Comparison of ENCODE assay signal across 10 cellular contexts in genomic region chr19:16112778-16113177, GRCh38.
DNase-seq lines count a peak whose midpoint lies in the region; ATAC-seq, FAIRE-seq and TF ChIP-seq lines count a peak whose summit lies in the region.
"Had no signal": no experiment of that assay in that cellular context is flagged by ENCODE, and none has a peak within 500 bp of the region (broad histone marks: within the 10 kb centered on the region; RNA-seq: fewer than 3 reads in every experiment).

No MANE protein-coding gene starts in this region.

- no peaks in the 10 kb centered on the region for H3K27me3 ChIP-seq in SU-DHL-6 (ENCODE audit: low read length)

- ATAC-seq in stimulated activated effector memory CD8-positive, alpha-beta T cell treated with anti-CD3 and anti-CD28 coated beads, Interleukin-12 subunit alpha, Interleukin-12 subunit beta, amount 100 ng/mL, for 72 hours = no peak
- no peak for ATAC-seq in GM19397 (IDR thresholded peaks at IDR 0.05; ENCODE audit: unreplicated experiment)

- H3K79me2 ChIP-seq in SU-DHL-6 (ENCODE audit: insufficient read depth, low read length) = peaks cover 53% of the 10 kb centered on the region

- peak overlapping the region; percentile 93 for H3K4me3 Mint-ChIP-seq in stimulated activated effector memory CD8-positive, alpha-beta T cell treated with anti-CD3 and anti-CD28 coated beads, Interleukin-12 subunit alpha, Interleukin-12 subunit beta, amount 100 ng/mL, for 72 hours

- no peak overlapping the region for H2AFZ ChIP-seq in SU-DHL-6 (ENCODE audit: low read depth, low read length, severe bottlenecking)

- peaks cover 60% of the 10 kb centered on the region for H3K36me3 Mint-ChIP-seq in stimulated activated effector memory CD8-positive, alpha-beta T cell treated with anti-CD3 and anti-CD28 coated beads, Interleukin-12 subunit alpha, Interleukin-12 subunit beta, amount 100 ng/mL, for 72 hours

- no peak for FAIRE-seq in D721Med (lab: Jason Lieb, UNC)

- H3K27ac Mint-ChIP-seq in stimulated activated effector memory CD8-positive, alpha-beta T cell treated with anti-CD3 and anti-CD28 coated beads, Interleukin-12 subunit alpha, Interleukin-12 subunit beta, amount 100 ng/mL, for 72 hours = peak overlapping the region; percentile 98

- H3K36me3 ChIP-seq in SU-DHL-6 (ENCODE audit: low read length) = 0 out of 2 replicates have a peak, but pooled peaks cover 3% of the 10 kb centered on the region

- no peak overlapping the region; the same call in 1 of the 2 replicates for H3K27ac ChIP-seq in SU-DHL-6 (ENCODE audit: low read depth, low read length)

- DNase-seq in SIG-M5 treated with dmso at 0.1 percent for 504 hours (lab: John Stamatoyannopoulos, UW; ENCODE audit: unreplicated experiment) = peak; percentile 29
- no peak for DNase-seq in SIG-M5 (lab: John Stamatoyannopoulos, UW)
- DNase-seq in foreskin fibroblast = no peak
- no peak for DNase-seq in stimulated activated effector memory CD8-positive, alpha-beta T cell treated with anti-CD3 and anti-CD28 coated beads, Interleukin-12 subunit alpha, Interleukin-12 subunit beta, amount 100 ng/mL, for 72 hours (ENCODE audit: low spot score in 2 of 2)
- no peak for DNase-seq in D721Med (ENCODE audit: insufficient read length, low spot score)
- DNase-seq in NCI-H1417 (lab: John Stamatoyannopoulos, UW) = no peak
- DNase-seq: ACHN, foreskin melanocyte had no signal

- peak overlapping the region; percentile 99 for H3K9ac ChIP-seq in SU-DHL-6 (ENCODE audit: low read length)

- peak overlapping the region; percentile 65 for H3K4me2 ChIP-seq in SU-DHL-6 (ENCODE audit: low read depth, low read length, poor library complexity, severe bottlenecking)

- H3K9me2 ChIP-seq in SU-DHL-6 (replicated peaks; ENCODE audit: insufficient read depth, low read length) = no peaks in the 10 kb centered on the region

- no peaks in the 10 kb centered on the region for H3K9me3 Mint-ChIP-seq in stimulated activated effector memory CD8-positive, alpha-beta T cell treated with anti-CD3 and anti-CD28 coated beads, Interleukin-12 subunit alpha, Interleukin-12 subunit beta, amount 100 ng/mL, for 72 hours

- no peak for TF ChIP-seq CTCF in SU-DHL-6 (IDR thresholded peaks at IDR 0.05; ENCODE audit: insufficient read depth, low read length, poor library complexity, severe bottlenecking)
- TF ChIP-seq CTCF in foreskin fibroblast (IDR thresholded peaks at IDR 0.05; ENCODE audit: low read depth, low read length) = no peak
- TF ChIP-seq CTCF in D721Med (IDR thresholded peaks at IDR 0.05; ENCODE audit: insufficient read depth, missing control alignments) = no peak

- H3F3A ChIP-seq in SU-DHL-6 (ENCODE audit: insufficient read depth) = peaks cover 19% of the 10 kb centered on the region

- no peaks in the 10 kb centered on the region for H4K20me1 ChIP-seq in SU-DHL-6 (ENCODE audit: low read depth, low read length)

- H3K9me3 ChIP-seq in SU-DHL-6 (ENCODE audit: insufficient read depth, low read length) = no peaks in the 10 kb centered on the region

- H3K4me1 Mint-ChIP-seq in stimulated activated effector memory CD8-positive, alpha-beta T cell treated with anti-CD3 and anti-CD28 coated beads, Interleukin-12 subunit alpha, Interleukin-12 subunit beta, amount 100 ng/mL, for 72 hours = peaks cover 43% of the 10 kb centered on the region

- H3K4me3 ChIP-seq in SU-DHL-6 (ENCODE audit: insufficient read depth, low read length, poor library complexity, severe bottlenecking) (peak overlapping the region; percentile 90), foreskin fibroblast (ENCODE audit: low read depth in 1 of 2, low read length in 2 of 2) (peak overlapping the region; percentile 84 to 91)
